1 cellular context compared by ENCODE assay signal in genomic region chr17:27332485-27333409, GRCh38.
TF ChIP-seq lines count a peak whose summit lies in the region.

No MANE protein-coding gene starts in this region.

TF ChIP-seq in HepG2, 621 proteins besides CTCF, POLR2A, EP300 and RAD21 (continued from another document and continues in another):
- TF ChIP-seq MAX (IDR thresholded peaks at IDR 0.05) (peak; percentile 41), ZBTB34 (CRISPR knock-in tag; IDR thresholded peaks at IDR 0.05) (peak; percentile 32; the same call in 1 of the 2 replicates), HNF1A (IDR thresholded peaks at IDR 0.05; ENCODE audit: low read depth) (no peak), HNF1A (CRISPR knock-in tag; IDR thresholded peaks at IDR 0.05; ENCODE audit: borderline replicate concordance) (peak; percentile 74; the same call in 1 of the 2 replicates), ZGPAT (CRISPR knock-in tag; IDR thresholded peaks at IDR 0.05) (peak; percentile 95), CREB3 (CRISPR knock-in tag; IDR thresholded peaks at IDR 0.05) (peak; percentile 66; the same call in 1 of the 2 replicates), ZNF484 (CRISPR knock-in tag; IDR thresholded peaks at IDR 0.05; ENCODE audit: borderline replicate concordance, low read depth) (no peak), MLXIP (CRISPR knock-in tag; IDR thresholded peaks at IDR 0.05; ENCODE audit: borderline replicate concordance) (no peak), ZNF576 (CRISPR knock-in tag; IDR thresholded peaks at IDR 0.05) (no peak), MXD4 (CRISPR knock-in tag; IDR thresholded peaks at IDR 0.05) (0 out of 2 replicates have a peak, but pooled peaks have one; percentile 44), NONO (IDR thresholded peaks at IDR 0.05) (no peak), NONO (CRISPR knock-in tag; conservative IDR thresholded peaks at IDR 0.05) (peak; percentile 85), ZBTB37 (CRISPR knock-in tag; IDR thresholded peaks at IDR 0.05) (0 out of 2 replicates have a peak, but pooled peaks have one; percentile 42), ZNF253 (CRISPR knock-in tag; IDR thresholded peaks at IDR 0.05; ENCODE audit: borderline replicate concordance) (no peak), HMGXB4 (CRISPR knock-in tag; IDR thresholded peaks at IDR 0.05; ENCODE audit: borderline replicate concordance in 1 of 2, low read depth in 1 of 2) (peak; percentile 94; a peak in 3 of 4 replicates), ASH2L (IDR thresholded peaks at IDR 0.05; ENCODE audit: insufficient read length, low read depth, low read length) (peak; percentile 89), ZNF614 (CRISPR knock-in tag; IDR thresholded peaks at IDR 0.05; ENCODE audit: borderline replicate concordance) (peak; percentile 86; the same call in 1 of the 2 replicates), KLF6 (CRISPR knock-in tag; IDR thresholded peaks at IDR 0.05) (0 out of 2 replicates have a peak, but pooled peaks have one; percentile 18), PBX2 (CRISPR knock-in tag; IDR thresholded peaks at IDR 0.05) (peak; percentile 69), STAG1 (CRISPR knock-in tag; IDR thresholded peaks at IDR 0.05) (peak; percentile 97), YEATS2 (CRISPR knock-in tag; IDR thresholded peaks at IDR 0.05; ENCODE audit: borderline replicate concordance) (peak; percentile 65; the same call in 1 of the 2 replicates), KLF12 (CRISPR knock-in tag; IDR thresholded peaks at IDR 0.05; ENCODE audit: borderline replicate concordance) (0 out of 2 replicates have a peak, but pooled peaks have one; percentile 14), CREBL2 (CRISPR knock-in tag; IDR thresholded peaks at IDR 0.05; ENCODE audit: borderline replicate concordance) (0 out of 2 replicates have a peak, but pooled peaks have one; percentile 44), FOXC1 (CRISPR knock-in tag; IDR thresholded peaks at IDR 0.05; ENCODE audit: borderline replicate concordance) (peak; percentile 27; the same call in 1 of the 2 replicates), SP4 (CRISPR knock-in tag; IDR thresholded peaks at IDR 0.05) (no peak), ZNF33A (CRISPR knock-in tag; IDR thresholded peaks at IDR 0.05; ENCODE audit: borderline replicate concordance) (peak; percentile 56; the same call in 1 of the 2 replicates), PBX3 (CRISPR knock-in tag; IDR thresholded peaks at IDR 0.05; ENCODE audit: borderline replicate concordance) (0 out of 2 replicates have a peak, but pooled peaks have one; percentile 55), ZNF740 (CRISPR knock-in tag; IDR thresholded peaks at IDR 0.05) (no peak), ZNF788 (CRISPR knock-in tag; IDR thresholded peaks at IDR 0.05; ENCODE audit: borderline replicate concordance) (peak; percentile 95; the same call in 1 of the 2 replicates), ZNF460 (CRISPR knock-in tag; IDR thresholded peaks at IDR 0.05; ENCODE audit: borderline replicate concordance) (peak; percentile 35; the same call in 1 of the 2 replicates), UBTF (CRISPR knock-in tag; IDR thresholded peaks at IDR 0.05) (peak; percentile 86; the same call in 1 of the 2 replicates), XRCC5 (optimal IDR thresholded peaks at IDR 0.05; ENCODE audit: low read length) (peak; percentile 91), KMT2B (CRISPR knock-in tag; IDR thresholded peaks at IDR 0.05) (peak; percentile 76)
